Comparison of ENCODE assay signal across 1 cellular context in genomic region chr2:175690113-175690716, GRCh38.
TF ChIP-seq lines count a peak whose summit lies in the region.

No MANE protein-coding gene starts in this region.

TF ChIP-seq in H1, 55 proteins besides CTCF, POLR2A, EP300 and RAD21 (continued from another document):
- TF ChIP-seq, protein P1, sequence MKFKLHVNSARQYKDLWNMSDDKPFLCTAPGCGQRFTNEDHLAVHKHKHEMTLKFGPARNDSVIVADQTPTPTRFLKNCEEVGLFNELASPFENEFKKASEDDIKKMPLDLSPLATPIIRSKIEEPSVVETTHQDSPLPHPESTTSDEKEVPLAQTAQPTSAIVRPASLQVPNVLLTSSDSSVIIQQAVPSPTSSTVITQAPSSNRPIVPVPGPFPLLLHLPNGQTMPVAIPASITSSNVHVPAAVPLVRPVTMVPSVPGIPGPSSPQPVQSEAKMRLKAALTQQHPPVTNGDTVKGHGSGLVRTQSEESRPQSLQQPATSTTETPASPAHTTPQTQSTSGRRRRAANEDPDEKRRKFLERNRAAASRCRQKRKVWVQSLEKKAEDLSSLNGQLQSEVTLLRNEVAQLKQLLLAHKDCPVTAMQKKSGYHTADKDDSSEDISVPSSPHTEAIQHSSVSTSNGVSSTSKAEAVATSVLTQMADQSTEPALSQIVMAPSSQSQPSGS (IDR thresholded peaks at IDR 0.05; ENCODE audit: low read length): no peak
- no peak for TF ChIP-seq GABPA (IDR thresholded peaks at IDR 0.05; ENCODE audit: borderline replicate concordance, insufficient read depth, low read length)
- no peak for TF ChIP-seq SAP30 (IDR thresholded peaks at IDR 0.05; ENCODE audit: insufficient read depth, insufficient replicate concordance, low read length)
- TF ChIP-seq MAX (IDR thresholded peaks at IDR 0.05): no peak
- no peak for TF ChIP-seq TAF7 (optimal IDR thresholded peaks at IDR 0.05; ENCODE audit: borderline replicate concordance, low read depth, low read length)
- TF ChIP-seq TAF1 (IDR thresholded peaks at IDR 0.05; ENCODE audit: low read depth, low read length): no peak
- no peak for TF ChIP-seq TEAD4 (IDR thresholded peaks at IDR 0.05; ENCODE audit: low read depth, low read length)
- no peak for TF ChIP-seq KDM1A (IDR thresholded peaks at IDR 0.05; ENCODE audit: borderline replicate concordance, low read length)
- TF ChIP-seq SP4 (IDR thresholded peaks at IDR 0.05; ENCODE audit: low read length): no peak
- no peak for TF ChIP-seq TCF12 (IDR thresholded peaks at IDR 0.05; ENCODE audit: low read depth, low read length)
